Comparison of ENCODE assay signal across 16 cellular contexts in the genomic region with DNA sequence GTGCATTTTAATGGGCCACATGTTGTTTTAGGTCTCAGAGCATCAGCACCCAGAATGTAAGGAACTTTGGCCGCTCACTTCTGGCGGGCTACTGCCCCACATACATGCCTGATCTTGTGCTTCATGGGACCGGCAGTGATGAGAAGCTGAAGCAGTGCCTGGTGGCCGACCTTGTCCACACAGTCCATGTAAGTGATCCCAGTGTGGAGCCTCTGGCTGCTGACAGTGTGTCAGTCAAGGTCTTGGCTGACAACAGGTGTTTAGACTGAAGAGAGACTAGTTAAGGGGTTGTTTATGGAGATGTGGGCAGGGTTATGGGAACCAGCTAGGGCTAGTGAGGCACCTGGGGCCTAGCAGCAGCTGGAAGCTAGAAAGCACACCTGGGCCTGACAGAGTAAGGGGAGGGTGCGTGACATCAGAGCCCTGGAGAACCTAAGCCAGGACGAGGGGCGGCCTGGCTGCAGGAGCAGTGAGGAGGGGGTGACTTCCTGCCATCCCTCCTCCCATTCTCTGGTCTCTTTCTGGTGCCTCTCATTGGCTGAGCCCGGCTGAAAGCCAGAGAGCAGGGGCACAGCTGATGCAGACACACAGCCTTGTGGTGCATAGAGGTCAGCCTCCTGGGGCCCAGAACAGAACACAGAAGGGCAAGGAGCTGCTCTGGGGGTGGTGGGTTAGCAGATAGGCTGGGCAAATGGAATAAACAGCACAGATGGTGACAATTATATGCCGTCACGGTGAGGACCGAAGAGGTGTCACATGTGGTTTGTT.
DNase-seq lines count a peak whose midpoint lies in the region; ATAC-seq and TF ChIP-seq lines count a peak whose summit lies in the region.
"Had no signal": no experiment of that assay in that cellular context is flagged by ENCODE, and none has a peak within 500 bp of the region (broad histone marks: within the 10 kb centered on the region; RNA-seq: fewer than 3 reads in every experiment).

No MANE protein-coding gene starts in this region.

- H3K4me3 ChIP-seq in spleen = no peak overlapping the region
- H3K4me3 ChIP-seq: vagina had no signal

- intact Hi-C loops in spleen (cut with DNase I; ENCODE audit: low total_unique reads) = no loop called here

- no peak for ATAC-seq in HG03175 (IDR thresholded peaks at IDR 0.05; ENCODE audit: unreplicated experiment)
- ATAC-seq in HG02798 (IDR thresholded peaks at IDR 0.05; ENCODE audit: poor library complexity, unreplicated experiment) = no peak

- H3K27me3 ChIP-seq in spleen (replicated peaks in 1 of 7) = no peaks in the 10 kb centered on the region
- H3K27me3 ChIP-seq: vagina had no signal

- 64 to 71% (median 70%) methylated on average over 11 of the region's 11 CpGs for WGBS in spleen, 5 donors

- no peak for TF ChIP-seq POLR2A in spleen (IDR thresholded peaks at IDR 0.05)

- peak overlapping the region in 7 of 8 donors; percentile 12 to 67 (median 55) for H3K27ac ChIP-seq in spleen
- H3K27ac ChIP-seq: vagina had no signal

- H3K9me3 ChIP-seq in spleen = no peaks in the 10 kb centered on the region
- H3K9me3 ChIP-seq: vagina had no signal

- DNase-seq in NCI-H524 (lab: John Stamatoyannopoulos, UW) (peak; percentile 33 to 59), NCI-H524 treated with DMSO at 0.1 percent for 48 hours (lab: John Stamatoyannopoulos, UW) (no peak), NCI-H2171 treated with DMSO at 0.1 percent for 48 hours (lab: John Stamatoyannopoulos, UW) (peak; percentile 72), iPS DF 19.7 (ENCODE audit: low read depth, low spot score) (peak; percentile 35), spleen (no peak), NCI-H345 (lab: John Stamatoyannopoulos, UW) (no peak)
- DNase-seq: activated CD4-positive, alpha-beta T cell treated with anti-CD3 and anti-CD28 coated beads for 1 hour; activated T-cell treated with anti-CD3 and anti-CD28 coated beads, Interleukin-2, amount 50 U/mL, for 48 hours; effector memory CD4-positive, alpha-beta T cell; GOT3; left cardiac atrium; MV-4-11; stimulated activated CD4-positive, alpha-beta T cell treated with anti-CD3 and anti-CD28 coated beads, Interleukin-12 subunit alpha, Interleukin-12 subunit beta, amount 100 ng/mL, for 4 hours had no signal

- TF ChIP-seq CTCF in spleen (IDR thresholded peaks at IDR 0.05 in 8 of 11, conservative IDR thresholded peaks at IDR 0.05 in 3 of 11) = no peak

- peaks cover 0 to 51% (median 10%) of the 10 kb centered on the region in 6 donors for H3K36me3 ChIP-seq in spleen

- peaks cover 0 to 28% (median 10%) of the 10 kb centered on the region in 6 donors for H3K4me1 ChIP-seq in spleen

Comparison
In these comparisons a context has a peak if more than half of its experiments do, and no peak if none do; other contexts are left out.
1. DNase-seq: peak in NCI-H524 (2 of 2), NCI-H2171 treated with DMSO at 0.1 percent for 48 hours (single experiment) and iPS DF 19.7 (single experiment); none in NCI-H524 treated with DMSO at 0.1 percent for 48 hours (single experiment), spleen (single experiment) and NCI-H345 (single experiment).